13 cellular contexts compared by ENCODE assay signal in genomic region chr6:110185879-110186278, GRCh38. TPM values are rescaled to one million over a fixed set of nuclear protein-coding genes. Genes with fewer than 3 reads are reported as not detected.
A peak's percentile ranks its signal among the peaks of the same experiment; 100 is the strongest.
DNase-seq lines count a peak whose midpoint lies in the region; ATAC-seq, FAIRE-seq and TF ChIP-seq lines count a peak whose summit lies in the region.
"Had no signal": no experiment of that assay in that cellular context is flagged by ENCODE, and none has a peak within 500 bp of the region (broad histone marks: within the 10 kb centered on the region; RNA-seq: fewer than 3 reads in every experiment).

No MANE protein-coding gene starts in this region.

- no peak for TF ChIP-seq POLR2A in GM12892 (IDR thresholded peaks at IDR 0.05; ENCODE audit: low read depth, low read length)

- no peak for TF ChIP-seq CTCF in glutamatergic neuron (IDR thresholded peaks at IDR 0.05; ENCODE audit: partially characterized antibody, unreplicated experiment)

- H3K36me3 Mint-ChIP-seq in activated naive CD8-positive, alpha-beta T cell treated with anti-CD3 and anti-CD28 coated beads, Interleukin-2, amount 10 ng/mL, durations not matched to agents 7 days and 5 days: peaks cover 5% of the 10 kb centered on the region
- H3K36me3 Mint-ChIP-seq in glutamatergic neuron (ENCODE audit: unreplicated experiment): no peaks in the 10 kb centered on the region
- H3K36me3 Mint-ChIP-seq: type B pancreatic cell had no signal

- ATAC-seq in GM19463 (IDR thresholded peaks at IDR 0.05; ENCODE audit: unreplicated experiment) (peak; percentile 66), HG03108 (IDR thresholded peaks at IDR 0.05; ENCODE audit: unreplicated experiment) (peak; percentile 43)
- peak; percentile 57 for ATAC-seq in activated naive CD8-positive, alpha-beta T cell treated with anti-CD3 and anti-CD28 coated beads, Interleukin-2, amount 10 ng/mL, durations not matched to agents 7 days and 5 days (ENCODE audit: low read depth)
- ATAC-seq: esophagus mucosa, HepG2 had no signal

- no peaks in the 10 kb centered on the region for H3K9me3 Mint-ChIP-seq in activated naive CD8-positive, alpha-beta T cell treated with anti-CD3 and anti-CD28 coated beads, Interleukin-2, amount 10 ng/mL, durations not matched to agents 7 days and 5 days
- no peaks in the 10 kb centered on the region for H3K9me3 Mint-ChIP-seq in glutamatergic neuron (ENCODE audit: unreplicated experiment)
- H3K9me3 Mint-ChIP-seq: type B pancreatic cell had no signal

- H3K4me1 Mint-ChIP-seq in activated naive CD8-positive, alpha-beta T cell treated with anti-CD3 and anti-CD28 coated beads, Interleukin-2, amount 10 ng/mL, durations not matched to agents 7 days and 5 days: peaks cover 15% of the 10 kb centered on the region
- H3K4me1 Mint-ChIP-seq in glutamatergic neuron (ENCODE audit: low read depth, unreplicated experiment): peaks cover 3% of the 10 kb centered on the region

- no peaks in the 10 kb centered on the region for H3K27me3 Mint-ChIP-seq in activated naive CD8-positive, alpha-beta T cell treated with anti-CD3 and anti-CD28 coated beads, Interleukin-2, amount 10 ng/mL, durations not matched to agents 7 days and 5 days
- no peaks in the 10 kb centered on the region for H3K27me3 Mint-ChIP-seq in glutamatergic neuron (ENCODE audit: unreplicated experiment)
- H3K27me3 Mint-ChIP-seq: type B pancreatic cell had no signal

- FAIRE-seq in GM12892 (lab: Jason Lieb, UNC): peak; percentile 66
- FAIRE-seq: HepG2 had no signal

- POLR2A ChIA-PET in activated naive CD8-positive, alpha-beta T cell treated with anti-CD3 and anti-CD28 coated beads, Interleukin-2, amount 10 ng/mL, durations not matched to agents 7 days and 5 days (lab: Charles Lee): no interaction called here

- H3K27ac Mint-ChIP-seq in activated naive CD8-positive, alpha-beta T cell treated with anti-CD3 and anti-CD28 coated beads, Interleukin-2, amount 10 ng/mL, durations not matched to agents 7 days and 5 days: peak overlapping the region; percentile 78
- H3K27ac Mint-ChIP-seq in glutamatergic neuron (ENCODE audit: unreplicated experiment): no peak overlapping the region
- H3K27ac Mint-ChIP-seq: type B pancreatic cell had no signal

- H3K4me3 Mint-ChIP-seq in activated naive CD8-positive, alpha-beta T cell treated with anti-CD3 and anti-CD28 coated beads, Interleukin-2, amount 10 ng/mL, durations not matched to agents 7 days and 5 days: peak overlapping the region; percentile 75
- H3K4me3 Mint-ChIP-seq in glutamatergic neuron (ENCODE audit: unreplicated experiment): no peak overlapping the region
- H3K4me3 Mint-ChIP-seq: type B pancreatic cell had no signal

- DNase-seq in GM12892 (ENCODE audit: insufficient read length) (no peak), glutamatergic neuron (no peak), NCI-H1930 (lab: John Stamatoyannopoulos, UW) (no peak), NCI-H2029 treated with DMSO at 0.1 percent for 48 hours (lab: John Stamatoyannopoulos, UW) (no peak)
- DNase-seq in activated naive CD8-positive, alpha-beta T cell treated with anti-CD3 and anti-CD28 coated beads, Interleukin-2, amount 10 ng/mL, durations not matched to agents 7 days and 5 days: no peak
- DNase-seq in NK-92 treated with Interleukin-12 subunit alpha and Interleukin-12 subunit beta, amount 100 ng/mL, for 24 hours (lab: John Stamatoyannopoulos, UW): no peak
- DNase-seq: activated gamma-delta T cell treated with Interleukin-2 at 50 U/mL for 16 hours, SHP77 treated with DMSO at 0.1 percent for 48 hours had no signal

RNA-seq across cellular contexts. Expression of gene CDC40, which starts 5.7 kb away (rescaled TPM):
- 20.4 TPM for polyA plus RNA-seq in GM12892 (2012; ENCODE audit: missing spikeins)
- 10 to 100 TPM; 30.2 to 33.3 TPM for total RNA-seq in activated naive CD8-positive, alpha-beta T cell treated with anti-CD3 and anti-CD28 coated beads, Interleukin-2, amount 10 ng/mL, durations not matched to agents 7 days and 5 days
- 17.8 TPM for total RNA-seq in glutamatergic neuron (ENCODE audit: unreplicated experiment)

RNA-seq across cellular contexts. Expression of gene WASF1, which starts 6.4 kb away (rescaled TPM):
- 2.4 TPM for polyA plus RNA-seq in GM12892 (2012; ENCODE audit: missing spikeins)
- total RNA-seq in activated naive CD8-positive, alpha-beta T cell treated with anti-CD3 and anti-CD28 coated beads, Interleukin-2, amount 10 ng/mL, durations not matched to agents 7 days and 5 days: 1 to 10 TPM in 1 of 2 experiments, under 1 TPM in 1; 0.72 to 1.1 TPM
- 92.7 TPM for total RNA-seq in glutamatergic neuron (ENCODE audit: unreplicated experiment)

Comparison
In these comparisons a context has a peak if more than half of its experiments do, and no peak if none do; other contexts are left out.
1. RNA of gene WASF1, which starts 6.4 kb away (total RNA-seq): 92.7 TPM in glutamatergic neuron (single experiment); 0.72 to 1.1 TPM in activated naive CD8-positive, alpha-beta T cell treated with anti-CD3 and anti-CD28 coated beads, Interleukin-2, amount 10 ng/mL, durations not matched to agents 7 days and 5 days; every median in the first group is over 10 times any median in the second.
2. Peak in every context shown above with its lines, with median percentiles within 50 percentile points of each other: ATAC-seq.